In the genomic region with DNA sequence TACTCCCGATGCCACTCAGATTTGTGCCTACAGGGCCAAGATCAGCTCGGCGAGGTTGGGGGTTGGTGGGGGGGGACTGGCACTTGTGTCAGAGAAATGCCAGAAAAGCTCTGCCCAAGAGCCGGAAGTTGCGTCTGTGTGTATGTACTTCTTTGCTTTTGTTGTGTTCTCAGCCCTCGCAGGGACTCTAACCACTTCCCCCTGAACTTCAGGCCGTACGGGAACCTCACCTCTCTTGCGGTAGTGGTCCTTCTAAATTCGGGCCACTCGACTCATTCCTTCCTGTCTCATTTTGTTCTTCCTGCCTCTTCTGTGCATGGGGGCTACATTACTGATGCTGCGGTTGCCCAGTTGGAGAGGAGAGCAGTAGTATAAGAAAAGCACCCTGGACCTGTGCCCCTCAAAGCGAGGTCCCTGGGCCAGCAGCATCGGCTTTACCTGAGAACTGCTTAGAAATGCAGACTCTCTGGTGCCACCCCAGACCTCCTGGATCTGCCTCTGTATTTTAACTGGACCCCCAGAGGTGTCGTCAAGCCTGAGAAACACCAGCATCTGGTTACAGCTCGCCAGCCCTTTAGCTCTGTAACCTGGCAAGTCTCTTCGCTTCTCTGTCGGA, we compare ENCODE assay signal across 8 cellular contexts.
DNase-seq lines count a peak whose midpoint lies in the region; ATAC-seq and TF ChIP-seq lines count a peak whose summit lies in the region.

No MANE protein-coding gene starts in this region.

- H3K36me3 ChIP-seq in upper lobe of left lung (no peaks in the 10 kb centered on the region), mammary epithelial cell (ENCODE audit: insufficient read depth, low read length) (no peaks in the 10 kb centered on the region)

- H3K79me2 ChIP-seq in mammary epithelial cell (ENCODE audit: insufficient read depth, low read length) = no peaks in the 10 kb centered on the region

- intact Hi-C loops in mammary epithelial cell (cut with micrococcal nuclease) = no loop called here

- H3K4me1 ChIP-seq in upper lobe of left lung = peaks cover 0 to 3% (median 1%) of the 10 kb centered on the region in 4 donors
- H3K4me1 ChIP-seq in mammary epithelial cell (ENCODE audit: insufficient read depth, low read length) = no peaks in the 10 kb centered on the region

- H3K27me3 ChIP-seq in upper lobe of left lung (no peaks in the 10 kb centered on the region), mammary epithelial cell (ENCODE audit: insufficient read depth, low read length) (no peaks in the 10 kb centered on the region)

- H3K9ac ChIP-seq in mammary epithelial cell (ENCODE audit: insufficient read depth, low read length) = no peak overlapping the region

- peak; percentile 64 for ATAC-seq in HG02623 (IDR thresholded peaks at IDR 0.05; ENCODE audit: unreplicated experiment)
- ATAC-seq in upper lobe of left lung (ENCODE audit: low FRiP score in 2 of 2) = peak in 1 of 2 donors; percentile 52
- ATAC-seq in GM18520 (IDR thresholded peaks at IDR 0.05; ENCODE audit: unreplicated experiment) = no peak

- no peak overlapping the region for H2AFZ ChIP-seq in mammary epithelial cell (ENCODE audit: low read depth, low read length)

- TF ChIP-seq CTCF in GM10266 (IDR thresholded peaks at IDR 0.05; ENCODE audit: control insufficient read depth, insufficient read depth, low read depth, missing control alignments) = no peak
- TF ChIP-seq CTCF in upper lobe of left lung (IDR thresholded peaks at IDR 0.05) = no peak
- no peak for TF ChIP-seq CTCF in mammary epithelial cell (conservative IDR thresholded peaks at IDR 0.05 in 1 of 2, IDR thresholded peaks at IDR 0.05 in 1 of 2; ENCODE audit: extremely low read depth in 1 of 2, insufficient read depth in 1 of 2, low read depth in 1 of 2, low read length in 2 of 2)

- no peak for TF ChIP-seq EP300 in upper lobe of left lung (IDR thresholded peaks at IDR 0.05)

- H4K20me1 ChIP-seq in mammary epithelial cell (ENCODE audit: insufficient read depth, low read length) = no peaks in the 10 kb centered on the region

- dilution Hi-C loops in mammary epithelial cell (cut with HindIII; ENCODE audit: low sequenced_read_pairs) = no loop called here

- H3K27ac ChIP-seq in upper lobe of left lung = peak overlapping the region; percentile 50 to 72 (median 60)
- H3K27ac ChIP-seq in mammary epithelial cell (ENCODE audit: insufficient read depth, low read depth, low read length) = no peak overlapping the region

- 73 to 81% methylated on average over 13 to 18 of the region's 18 CpGs for WGBS in upper lobe of left lung, 2 donors
- WGBS in mammary epithelial cell (ENCODE audit: low coverage, missing lambda C conversion rate) = 73% methylated on average over 11 of the region's 18 CpGs

- DNase-seq in GM10266 (ENCODE audit: extremely low spot score) (peak; percentile 7), T-helper 2 cell (peak in 3 of 5 experiments; percentile 22 to 92 (median 69)), upper lobe of left lung (peak in 1 of 2 donors; percentile 60), mammary epithelial cell (no peak), kidney tubule cell (ENCODE audit: low spot score) (no peak)
- DNase-seq in effector CD8-positive, alpha-beta T cell (lab: John Stamatoyannopoulos, UW) = peak; percentile 9

- TF ChIP-seq POLR2A in upper lobe of left lung (IDR thresholded peaks at IDR 0.05) = no peak

- CTCF ChIA-PET in mammary epithelial cell (lab: Charles Lee; ENCODE audit: low non-redundant PET) = no interaction called here

- in situ Hi-C loops in mammary epithelial cell (cut with MboI; ENCODE audit: low sequenced_read_pairs in 2 of 2) = no loop called here

- H3K9me3 ChIP-seq in upper lobe of left lung (no peaks in the 10 kb centered on the region), mammary epithelial cell (replicated peaks; ENCODE audit: insufficient read depth, low read length) (peaks cover 2% of the 10 kb centered on the region)

- no peak overlapping the region for H3K4me2 ChIP-seq in mammary epithelial cell (ENCODE audit: insufficient read depth, low read depth, low read length)

- no TSS peak for BruUV-seq in mammary epithelial cell (replicated peaks; lab: Mats Ljungman, UMichigan)

- H3K4me3 ChIP-seq in upper lobe of left lung = no peak overlapping the region
- no peak overlapping the region for H3K4me3 ChIP-seq in mammary epithelial cell (replicated peaks in 1 of 3; ENCODE audit: insufficient read depth in 1 of 3, low read depth in 2 of 3, low read length in 3 of 3)

Comparison
In these comparisons a context has a peak if more than half of its experiments do, and no peak if none do; other contexts are left out.
1. DNase-seq: peak in GM10266 (single experiment), T-helper 2 cell (3 of 5) and effector CD8-positive, alpha-beta T cell (single experiment); none in mammary epithelial cell (single experiment) and kidney tubule cell (single experiment).